9 cellular contexts compared by ENCODE assay signal in the genomic region with DNA sequence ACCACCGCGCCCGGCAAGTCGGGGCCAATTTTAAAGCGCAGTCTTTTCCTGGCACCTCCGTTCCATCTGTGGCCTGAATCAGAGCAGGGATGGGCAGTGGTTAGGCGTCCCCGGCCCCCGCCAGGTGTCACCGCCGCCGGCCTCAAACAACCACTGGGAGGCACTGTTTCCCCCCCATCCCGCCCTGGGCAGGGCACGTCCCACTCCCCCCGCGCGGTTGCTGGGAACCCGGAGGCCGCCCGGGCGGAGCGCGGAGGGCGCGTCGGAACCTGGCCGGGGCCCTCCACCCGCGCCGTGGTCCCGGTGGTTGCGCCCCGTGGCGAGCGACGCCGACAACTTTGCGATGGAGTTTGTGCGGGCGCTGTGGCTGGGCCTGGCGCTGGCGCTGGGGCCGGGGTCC. TPM values are rescaled to one million over a fixed set of nuclear protein-coding genes. Genes with fewer than 3 reads are reported as not detected.
DNase-seq lines count a peak whose midpoint lies in the region; ATAC-seq and TF ChIP-seq lines count a peak whose summit lies in the region.
"Had no signal": no experiment of that assay in that cellular context is flagged by ENCODE, and none has a peak within 500 bp of the region (broad histone marks: within the 10 kb centered on the region; RNA-seq: fewer than 3 reads in every experiment).

A gene with protein sequence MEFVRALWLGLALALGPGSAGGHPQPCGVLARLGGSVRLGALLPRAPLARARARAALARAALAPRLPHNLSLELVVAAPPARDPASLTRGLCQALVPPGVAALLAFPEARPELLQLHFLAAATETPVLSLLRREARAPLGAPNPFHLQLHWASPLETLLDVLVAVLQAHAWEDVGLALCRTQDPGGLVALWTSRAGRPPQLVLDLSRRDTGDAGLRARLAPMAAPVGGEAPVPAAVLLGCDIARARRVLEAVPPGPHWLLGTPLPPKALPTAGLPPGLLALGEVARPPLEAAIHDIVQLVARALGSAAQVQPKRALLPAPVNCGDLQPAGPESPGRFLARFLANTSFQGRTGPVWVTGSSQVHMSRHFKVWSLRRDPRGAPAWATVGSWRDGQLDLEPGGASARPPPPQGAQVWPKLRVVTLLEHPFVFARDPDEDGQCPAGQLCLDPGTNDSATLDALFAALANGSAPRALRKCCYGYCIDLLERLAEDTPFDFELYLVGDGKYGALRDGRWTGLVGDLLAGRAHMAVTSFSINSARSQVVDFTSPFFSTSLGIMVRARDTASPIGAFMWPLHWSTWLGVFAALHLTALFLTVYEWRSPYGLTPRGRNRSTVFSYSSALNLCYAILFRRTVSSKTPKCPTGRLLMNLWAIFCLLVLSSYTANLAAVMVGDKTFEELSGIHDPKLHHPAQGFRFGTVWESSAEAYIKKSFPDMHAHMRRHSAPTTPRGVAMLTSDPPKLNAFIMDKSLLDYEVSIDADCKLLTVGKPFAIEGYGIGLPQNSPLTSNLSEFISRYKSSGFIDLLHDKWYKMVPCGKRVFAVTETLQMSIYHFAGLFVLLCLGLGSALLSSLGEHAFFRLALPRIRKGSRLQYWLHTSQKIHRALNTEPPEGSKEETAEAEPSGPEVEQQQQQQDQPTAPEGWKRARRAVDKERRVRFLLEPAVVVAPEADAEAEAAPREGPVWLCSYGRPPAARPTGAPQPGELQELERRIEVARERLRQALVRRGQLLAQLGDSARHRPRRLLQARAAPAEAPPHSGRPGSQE (plus strand): TSS at position 325 of the 400 bp plus-strand sequence. CDS start 19 bp downstream, at position 344.

- no peak within 1 kb of the TSS for H3K27ac ChIP-seq in CD4-positive, alpha-beta memory T cell (ENCODE audit: low read depth, low read length)

- peaks cover 4 to 26% (median 14%) of the 10 kb centered on the region in 4 donors for H3K4me1 Mint-ChIP-seq in CD4-positive, alpha-beta memory T cell
- H3K4me1 Mint-ChIP-seq in chondrocyte (ENCODE audit: low read depth) (peaks cover 6% of the 10 kb centered on the region), memory B cell (peaks cover 16% of the 10 kb centered on the region)

- no peak within 1 kb of the TSS for H3K4me3 ChIP-seq in CD4-positive, alpha-beta memory T cell (ENCODE audit: low read length in 2 of 2)

- CTCF ChIA-PET in CD4-positive, alpha-beta memory T cell (lab: Charles Lee; ENCODE audit: partially characterized antibody) = no interaction called here

- peaks cover 26% of the 10 kb centered on the region for H3K4me1 ChIP-seq in CD4-positive, alpha-beta memory T cell (ENCODE audit: insufficient read depth, low read length)

- intact Hi-C loops in CD4-positive, alpha-beta memory T cell (cut with micrococcal nuclease) = loop anchor here (2.0 kb wide), 3 partner anchors 21 to 137 kb away; a partner anchor contains a TSS

- ATAC-seq in memory B cell (ENCODE audit: low read depth) = peak; percentile 54
- ATAC-seq in stimulated activated naive CD8-positive, alpha-beta T cell treated with anti-CD3 and anti-CD28 coated beads, Interleukin-15, Interleukin-2, amounts not matched to agents 100 U/mL and 50 U/mL, for 24 hours = peak; percentile 8

- peaks cover 26% of the 10 kb centered on the region for H3K27me3 ChIP-seq in CD4-positive, alpha-beta memory T cell (ENCODE audit: insufficient read depth, low read length)

- peak within 1 kb of the TSS in 4 of 7 donors; percentile 22 to 90 (median 46) for H3K27ac Mint-ChIP-seq in CD4-positive, alpha-beta memory T cell
- H3K27ac Mint-ChIP-seq in chondrocyte (ENCODE audit: unreplicated experiment) = no peak within 1 kb of the TSS
- peak within 1 kb of the TSS; percentile 13 for H3K27ac Mint-ChIP-seq in memory B cell

- peak; percentile 79 for TF ChIP-seq CTCF in chondrocyte (IDR thresholded peaks at IDR 0.05)

- no peaks in the 10 kb centered on the region for H3K9me3 ChIP-seq in CD4-positive, alpha-beta memory T cell (ENCODE audit: control insufficient read depth in 1 of 2, low read length in 2 of 2)

- H3K9me3 Mint-ChIP-seq in CD4-positive, alpha-beta memory T cell = peaks cover 0 to 2% (median 0%) of the 10 kb centered on the region in 8 donors
- H3K9me3 Mint-ChIP-seq in chondrocyte (ENCODE audit: low read depth) = no peaks in the 10 kb centered on the region
- H3K9me3 Mint-ChIP-seq in memory B cell = no peaks in the 10 kb centered on the region

- H3K4me3 Mint-ChIP-seq in CD4-positive, alpha-beta memory T cell = peak within 1 kb of the TSS in 6 of 8 donors; percentile 36 to 81 (median 61)
- H3K4me3 Mint-ChIP-seq in chondrocyte (ENCODE audit: unreplicated experiment) (peak within 1 kb of the TSS; percentile 40), memory B cell (peak within 1 kb of the TSS; percentile 71)

- peak; percentile 46 to 60 (median 47) for DNase-seq in CD4-positive, alpha-beta memory T cell
- DNase-seq in HuH-7.5 (ENCODE audit: low spot score) = peak; percentile 99
- DNase-seq in activated CD4-positive, CD25-positive, alpha-beta regulatory T cell treated with anti-CD3 and anti-CD28 coated beads, Interleukin-2, amount 50 U/mL, for 72 hours = peak; percentile 50
- no peak for DNase-seq in chondrocyte (ENCODE audit: low spot score)
- peak in 1 of 2 donors; percentile 49 for DNase-seq in memory B cell (ENCODE audit: low spot score in 2 of 2)
- DNase-seq in stimulated activated naive CD8-positive, alpha-beta T cell treated with anti-CD3 and anti-CD28 coated beads, Interleukin-15, Interleukin-2, amounts not matched to agents 100 U/mL and 50 U/mL, for 24 hours = peak; percentile 77
- no peak for DNase-seq in middle frontal gyrus (ENCODE audit: extremely low spot score, low spot score)
- no peak for DNase-seq in NCI-H2107 (lab: John Stamatoyannopoulos, UW)

- peaks cover 19 to 22% of the 10 kb centered on the region in 2 donors for H3K27me3 Mint-ChIP-seq in CD4-positive, alpha-beta memory T cell
- H3K27me3 Mint-ChIP-seq in chondrocyte (ENCODE audit: low read depth) (peaks cover 26% of the 10 kb centered on the region), memory B cell (peaks cover 22% of the 10 kb centered on the region)

- no peaks in the 10 kb centered on the region for H3K36me3 ChIP-seq in CD4-positive, alpha-beta memory T cell (ENCODE audit: insufficient read depth, low read length)

- peaks cover 0 to 6% of the 10 kb centered on the region in 2 donors for H3K36me3 Mint-ChIP-seq in CD4-positive, alpha-beta memory T cell
- H3K36me3 Mint-ChIP-seq in chondrocyte (ENCODE audit: low read depth) = no peaks in the 10 kb centered on the region
- H3K36me3 Mint-ChIP-seq in memory B cell = no peaks in the 10 kb centered on the region

- POLR2A ChIA-PET in CD4-positive, alpha-beta memory T cell (lab: Charles Lee; ENCODE audit: partially characterized antibody) = interaction anchor here (1.5 kb wide), 1 partner anchor 40 kb away, joined by 3 read pairs; a partner anchor contains a TSS

RNA-seq across cellular contexts. Expression of the gene that starts here (rescaled TPM):
- total RNA-seq in CD4-positive, alpha-beta memory T cell = not detected
- not detected for polyA plus RNA-seq in CD4-positive, alpha-beta memory T cell
- 0.31 to 0.67 TPM (median 0.33 TPM) in 3 replicates for total RNA-seq in chondrocyte
- total RNA-seq: subcutaneous adipose tissue had no signal

Comparison
In these comparisons a context has a peak if more than half of its experiments do, and no peak if none do; other contexts are left out.
1. Peak in DNase-seq in CD4-positive, alpha-beta memory T cell; RNA of the gene not detected or under 1 TPM.
2. DNase-seq: peak in HuH-7.5 (single experiment), activated CD4-positive, CD25-positive, alpha-beta regulatory T cell treated with anti-CD3 and anti-CD28 coated beads, Interleukin-2, amount 50 U/mL, for 72 hours (single experiment) and stimulated activated naive CD8-positive, alpha-beta T cell treated with anti-CD3 and anti-CD28 coated beads, Interleukin-15, Interleukin-2, amounts not matched to agents 100 U/mL and 50 U/mL, for 24 hours (single experiment); none in chondrocyte (single experiment), middle frontal gyrus (single experiment) and NCI-H2107 (single experiment).
3. Peak in every context shown above with its lines, with median percentiles within 50 percentile points of each other: H3K4me3 Mint-ChIP-seq.